25 cellular contexts compared by ENCODE assay signal in genomic region chr11:66498508-66498907, GRCh38. TPM values are rescaled to one million over a fixed set of nuclear protein-coding genes. Genes with fewer than 3 reads are reported as not detected.
DNase-seq lines count a peak whose midpoint lies in the region; ATAC-seq, FAIRE-seq and TF ChIP-seq lines count a peak whose summit lies in the region.
"Had no signal": no experiment of that assay in that cellular context is flagged by ENCODE, and none has a peak within 500 bp of the region (broad histone marks: within the 10 kb centered on the region; RNA-seq: fewer than 3 reads in every experiment).

No MANE protein-coding gene starts in this region.

- H3K4me3 ChIP-seq in colonic mucosa, result no peak overlapping the region
- no peak overlapping the region for H3K4me3 ChIP-seq in mucosa of descending colon
- no peak overlapping the region for H3K4me3 ChIP-seq in small intestine (ENCODE audit: low read depth in 1 of 2, low read length in 2 of 2)
- H3K4me3 ChIP-seq: BLaER1 had no signal

- H3K9ac ChIP-seq in colonic mucosa (ENCODE audit: low read depth in 2 of 2, low read length in 2 of 2), result no peak overlapping the region
- H3K9ac ChIP-seq: BLaER1 had no signal

- no peaks in the 10 kb centered on the region for H3K27me3 ChIP-seq in colonic mucosa
- H3K27me3 ChIP-seq in small intestine (ENCODE audit: control insufficient read depth in 2 of 2, insufficient read depth in 2 of 2, low read length in 2 of 2), result no peaks in the 10 kb centered on the region
- H3K27me3 ChIP-seq: BE2C, BLaER1 had no signal

- no peak for FAIRE-seq in small intestine (lab: Jason Lieb, UNC)
- FAIRE-seq in RCC 7860 (lab: Jason Lieb, UNC), result no peak
- FAIRE-seq: A204.1, D721Med, G401.6, GM12891 had no signal

- ATAC-seq in mucosa of descending colon (peak; percentile 89), GM18520 (IDR thresholded peaks at IDR 0.05; ENCODE audit: unreplicated experiment) (no peak)

- intact Hi-C loops in colonic mucosa (cut with DNase I), result no loop called here
- intact Hi-C loops in mucosa of descending colon (cut with DNase I, micrococcal nuclease), result no loop called here

- no peaks in the 10 kb centered on the region for H3K36me3 ChIP-seq in colonic mucosa
- H3K36me3 ChIP-seq in mucosa of descending colon (ENCODE audit: low read depth), result no peaks in the 10 kb centered on the region
- H3K36me3 ChIP-seq in small intestine (ENCODE audit: control insufficient read depth in 2 of 2, insufficient read depth in 2 of 2, low read length in 2 of 2), result peaks cover 0 to 2% of the 10 kb centered on the region in 2 donors

- TF ChIP-seq CTCF in 22Rv1 (IDR thresholded peaks at IDR 0.05) (no peak), colonic mucosa (IDR thresholded peaks at IDR 0.05) (no peak), mucosa of descending colon (IDR thresholded peaks at IDR 0.05) (no peak)

- no peaks in the 10 kb centered on the region for H3K4me1 ChIP-seq in colonic mucosa
- H3K4me1 ChIP-seq in mucosa of descending colon (ENCODE audit: low read depth), result no peaks in the 10 kb centered on the region
- no peaks in the 10 kb centered on the region for H3K4me1 ChIP-seq in small intestine (ENCODE audit: control insufficient read depth in 2 of 2, insufficient read depth in 1 of 2, low read depth in 1 of 2, low read length in 1 of 2)
- H3K4me1 ChIP-seq: BE2C, BLaER1 had no signal

- H3K9me3 ChIP-seq in colonic mucosa (no peaks in the 10 kb centered on the region), mucosa of descending colon (no peaks in the 10 kb centered on the region), small intestine (ENCODE audit: control insufficient read depth, low read depth) (no peaks in the 10 kb centered on the region)
- H3K9me3 ChIP-seq: BE2C, BLaER1, Caco-2 had no signal

- H3K27ac ChIP-seq in 22Rv1, result peak overlapping the region; percentile 25; the same call in 1 of the 2 replicates
- H3K27ac ChIP-seq in colonic mucosa, result no peak overlapping the region
- H3K27ac ChIP-seq in small intestine (ENCODE audit: low read depth in 1 of 2, low read length in 1 of 2), result no peak overlapping the region
- H3K27ac ChIP-seq: BLaER1 had no signal

- DNase-seq in colonic mucosa (peak; percentile 39), mucosa of descending colon (no peak), small intestine (peak; percentile 78), NOMO-1 treated with DMSO at 0.1 percent for 48 hours (lab: John Stamatoyannopoulos, UW; ENCODE audit: unreplicated experiment) (no peak), RCC 7860 (ENCODE audit: low spot score) (no peak)
- DNase-seq: 8988T; ACHN; BE2C; C1 segment of cervical spinal cord; Caco-2; Calu3; CD4-positive, alpha-beta memory T cell; CD4-positive, CD25-positive, alpha-beta regulatory T cell; CD8-positive, alpha-beta memory T cell; DMS79 treated with DMSO at 0.1 percent for 48 hours; GF-D8 had no signal

- 50 to 80% (median 66%) methylated on average over 5 of the region's 5 CpGs for WGBS in small intestine, 3 donors

RNA-seq across cellular contexts. Expression of gene BBS1, which starts 11.9 kb away (rescaled TPM):
- total RNA-seq in colonic mucosa, result 10 to 100 TPM; 16.8 to 25.8 TPM
- 10 to 100 TPM; 27.7 to 49.3 (median 35.4) TPM for total RNA-seq in mucosa of descending colon
- 10 to 100 TPM in 1 of 3 donors, 1 to 10 TPM in 2; 3.8 to 11.6 (median 4.2) TPM for polyA plus RNA-seq in small intestine

RNA-seq across cellular contexts. Expression of gene DPP3, which starts 18.3 kb away (rescaled TPM):
- total RNA-seq in colonic mucosa (100 to 1,000 TPM in 1 of 2 donors, 10 to 100 TPM in 1; 70.3 to 124 TPM), mucosa of descending colon (10 to 100 TPM; 37.9 to 92.2 (median 75.5) TPM)
- 10 to 100 TPM; 33.2 to 67.7 (median 41.6) TPM for polyA plus RNA-seq in small intestine

RNA-seq across cellular contexts. Expression of gene PELI3, which starts 31.8 kb away (rescaled TPM):
- total RNA-seq in colonic mucosa (1 to 10 TPM; 3.8 to 3.9 TPM), mucosa of descending colon (10 to 100 TPM in 1 of 3 donors, 1 to 10 TPM in 2; 2.8 to 25.5 (median 3.6) TPM)
- 1 to 10 TPM; 3.1 to 4.7 (median 4.6) TPM for polyA plus RNA-seq in small intestine

RNA-seq across cellular contexts. Expression of gene ZDHHC24, which starts 47.3 kb away (rescaled TPM):
- 10 to 100 TPM in 1 of 2 donors, 1 to 10 TPM in 1; 7.7 to 10.7 TPM for total RNA-seq in colonic mucosa
- 10 to 100 TPM in 2 of 3 donors, 1 to 10 TPM in 1; 9.1 to 11.8 (median 10.4) TPM for total RNA-seq in mucosa of descending colon
- polyA plus RNA-seq in small intestine, result 1 to 10 TPM; 3.1 to 6.9 (median 4.1) TPM

RNA-seq across cellular contexts. Expression of gene ACTN3, which starts 48.2 kb away (rescaled TPM):
- total RNA-seq in colonic mucosa (under 1 TPM in 1 of 2 donors, not detected in 1; 0.11 TPM), mucosa of descending colon (under 1 TPM in 1 of 3 donors, not detected in 2; 0.09 TPM)
- under 1 TPM in 1 of 3 donors, not detected in 2; 0.01 TPM for polyA plus RNA-seq in small intestine
- total RNA-seq: A673; Caco-2; Calu3; CD4-positive, CD25-positive, alpha-beta regulatory T cell had no signal
- polyA plus RNA-seq: CD14-positive monocyte; CD4-positive, alpha-beta memory T cell; CD4-positive, CD25-positive, alpha-beta regulatory T cell; CD8-positive, alpha-beta memory T cell had no signal

Comparison
In these comparisons a context has a peak if more than half of its experiments do, and no peak if none do; other contexts are left out.
1. DNase-seq: peak in colonic mucosa (single experiment) and small intestine (single experiment); none in mucosa of descending colon (0 of 3), NOMO-1 treated with DMSO at 0.1 percent for 48 hours (single experiment) and RCC 7860 (single experiment).